1 cellular context compared by ENCODE assay signal in genomic region chr6:31622678-31623077, GRCh38.
TF ChIP-seq lines count a peak whose summit lies in the region.

No MANE protein-coding gene starts in this region.

TF ChIP-seq in K562, 482 proteins besides CTCF, POLR2A, EP300 and RAD21:
- no peak for TF ChIP-seq TFAM (CRISPR knock-in tag; conservative IDR thresholded peaks at IDR 0.05)
- TF ChIP-seq BHLHE40 (IDR thresholded peaks at IDR 0.05; ENCODE audit: low read length) = peak; percentile 68
- peak; percentile 54 for TF ChIP-seq RBFOX2 (IDR thresholded peaks at IDR 0.05; ENCODE audit: low read depth, low read length)
- TF ChIP-seq POLR2G (IDR thresholded peaks at IDR 0.05; ENCODE audit: low read depth, low read length) = 0 out of 2 replicates have a peak, but pooled peaks have one; percentile 25
- TF ChIP-seq GABPB1 (CRISPR knock-in tag; IDR thresholded peaks at IDR 0.05) = 0 out of 2 replicates have a peak, but pooled peaks have one; percentile 18
- TF ChIP-seq ZNF143 (CRISPR knock-in tag; IDR thresholded peaks at IDR 0.05) = no peak
- 0 out of 2 replicates have a peak, but pooled peaks have one; percentile 23 for TF ChIP-seq SP1 (CRISPR knock-in tag; IDR thresholded peaks at IDR 0.05)
